ENCODE assay signal across 1 cellular context in the genomic region with DNA sequence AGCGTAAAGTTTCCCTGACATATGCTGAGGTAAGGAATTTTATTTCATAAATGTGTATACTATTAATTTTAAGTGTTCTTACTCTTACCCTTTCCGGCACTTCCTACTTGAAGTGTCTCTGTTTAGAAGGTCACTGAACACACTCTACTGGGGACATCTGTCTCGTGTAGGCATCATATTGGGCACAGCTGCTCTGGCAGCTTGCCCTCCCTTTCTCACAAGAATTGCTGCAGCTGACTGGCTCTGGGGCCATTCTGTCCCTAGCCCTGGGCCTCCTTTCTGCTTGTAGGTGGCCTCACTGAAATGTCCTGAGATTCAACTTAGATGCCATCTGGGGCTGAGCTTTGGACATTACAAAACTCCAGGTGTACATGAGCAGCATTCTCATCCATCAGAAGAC.
TF ChIP-seq lines count a peak whose summit lies in the region.

No MANE protein-coding gene starts in this region.

TF ChIP-seq in GM23338, 12 proteins besides CTCF, POLR2A, EP300 and RAD21 (continued from another document):
- TF ChIP-seq, protein P1, sequence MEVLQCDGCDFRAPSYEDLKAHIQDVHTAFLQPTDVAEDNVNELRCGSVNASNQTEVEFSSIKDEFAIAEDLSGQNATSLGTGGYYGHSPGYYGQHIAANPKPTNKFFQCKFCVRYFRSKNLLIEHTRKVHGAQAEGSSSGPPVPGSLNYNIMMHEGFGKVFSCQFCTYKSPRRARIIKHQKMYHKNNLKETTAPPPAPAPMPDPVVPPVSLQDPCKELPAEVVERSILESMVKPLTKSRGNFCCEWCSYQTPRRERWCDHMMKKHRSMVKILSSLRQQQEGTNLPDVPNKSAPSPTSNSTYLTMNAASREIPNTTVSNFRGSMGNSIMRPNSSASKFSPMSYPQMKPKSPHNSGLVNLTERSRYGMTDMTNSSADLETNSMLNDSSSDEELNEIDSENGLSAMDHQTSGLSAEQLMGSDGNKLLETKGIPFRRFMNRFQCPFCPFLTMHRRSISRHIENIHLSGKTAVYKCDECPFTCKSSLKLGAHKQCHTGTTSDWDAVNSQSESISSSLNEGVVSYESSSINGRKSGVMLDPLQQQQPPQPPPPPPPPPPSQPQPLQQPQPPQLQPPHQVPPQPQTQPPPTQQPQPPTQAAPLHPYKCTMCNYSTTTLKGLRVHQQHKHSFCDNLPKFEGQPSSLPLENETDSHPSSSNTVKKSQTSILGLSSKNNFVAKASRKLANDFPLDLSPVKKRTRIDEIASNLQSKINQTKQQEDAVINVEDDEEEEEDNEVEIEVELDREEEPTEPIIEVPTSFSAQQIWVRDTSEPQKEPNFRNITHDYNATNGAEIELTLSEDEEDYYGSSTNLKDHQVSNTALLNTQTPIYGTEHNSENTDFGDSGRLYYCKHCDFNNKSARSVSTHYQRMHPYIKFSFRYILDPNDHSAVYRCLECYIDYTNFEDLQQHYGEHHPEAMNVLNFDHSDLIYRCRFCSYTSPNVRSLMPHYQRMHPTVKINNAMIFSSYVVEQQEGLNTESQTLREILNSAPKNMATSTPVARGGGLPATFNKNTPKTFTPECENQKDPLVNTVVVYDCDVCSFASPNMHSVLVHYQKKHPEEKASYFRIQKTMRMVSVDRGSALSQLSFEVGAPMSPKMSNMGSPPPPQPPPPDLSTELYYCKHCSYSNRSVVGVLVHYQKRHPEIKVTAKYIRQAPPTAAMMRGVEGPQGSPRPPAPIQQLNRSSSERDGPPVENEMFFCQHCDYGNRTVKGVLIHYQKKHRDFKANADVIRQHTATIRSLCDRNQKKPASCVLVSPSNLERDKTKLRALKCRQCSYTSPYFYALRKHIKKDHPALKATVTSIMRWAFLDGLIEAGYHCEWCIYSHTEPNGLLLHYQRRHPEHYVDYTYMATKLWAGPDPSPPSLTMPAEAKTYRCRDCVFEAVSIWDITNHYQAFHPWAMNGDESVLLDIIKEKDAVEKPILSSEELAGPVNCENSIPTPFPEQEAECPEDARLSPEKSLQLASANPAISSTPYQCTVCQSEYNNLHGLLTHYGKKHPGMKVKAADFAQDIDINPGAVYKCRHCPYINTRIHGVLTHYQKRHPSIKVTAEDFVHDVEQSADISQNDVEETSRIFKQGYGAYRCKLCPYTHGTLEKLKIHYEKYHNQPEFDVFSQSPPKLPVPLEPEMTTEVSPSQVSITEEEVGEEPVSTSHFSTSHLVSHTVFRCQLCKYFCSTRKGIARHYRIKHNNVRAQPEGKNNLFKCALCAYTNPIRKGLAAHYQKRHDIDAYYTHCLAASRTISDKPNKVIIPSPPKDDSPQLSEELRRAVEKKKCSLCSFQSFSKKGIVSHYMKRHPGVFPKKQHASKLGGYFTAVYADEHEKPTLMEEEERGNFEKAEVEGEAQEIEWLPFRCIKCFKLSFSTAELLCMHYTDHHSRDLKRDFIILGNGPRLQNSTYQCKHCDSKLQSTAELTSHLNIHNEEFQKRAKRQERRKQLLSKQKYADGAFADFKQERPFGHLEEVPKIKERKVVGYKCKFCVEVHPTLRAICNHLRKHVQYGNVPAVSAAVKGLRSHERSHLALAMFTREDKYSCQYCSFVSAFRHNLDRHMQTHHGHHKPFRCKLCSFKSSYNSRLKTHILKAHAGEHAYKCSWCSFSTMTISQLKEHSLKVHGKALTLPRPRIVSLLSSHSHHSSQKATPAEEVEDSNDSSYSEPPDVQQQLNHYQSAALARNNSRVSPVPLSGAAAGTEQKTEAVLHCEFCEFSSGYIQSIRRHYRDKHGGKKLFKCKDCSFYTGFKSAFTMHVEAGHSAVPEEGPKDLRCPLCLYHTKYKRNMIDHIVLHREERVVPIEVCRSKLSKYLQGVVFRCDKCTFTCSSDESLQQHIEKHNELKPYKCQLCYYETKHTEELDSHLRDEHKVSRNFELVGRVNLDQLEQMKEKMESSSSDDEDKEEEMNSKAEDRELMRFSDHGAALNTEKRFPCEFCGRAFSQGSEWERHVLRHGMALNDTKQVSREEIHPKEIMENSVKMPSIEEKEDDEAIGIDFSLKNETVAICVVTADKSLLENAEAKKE (CRISPR knock-in tag; IDR thresholded peaks at IDR 0.05): no peak
- TF ChIP-seq ZNF331 (CRISPR knock-in tag; IDR thresholded peaks at IDR 0.05; ENCODE audit: low read depth): no peak
TF ChIP-seq in GM23338: peak in this region for 0.
